In genomic region chr5:147248584-147248983, GRCh38 we compare ENCODE assay signal across 22 cellular contexts. TPM values are rescaled to one million over a fixed set of nuclear protein-coding genes. Genes with fewer than 3 reads are reported as not detected.
"Had no signal": no experiment of that assay in that cellular context is flagged by ENCODE, and none has a peak within 500 bp of the region (broad histone marks: within the 10 kb centered on the region; RNA-seq: fewer than 3 reads in every experiment).

No MANE protein-coding gene starts in this region.

- H3K9me3 ChIP-seq: gastrocnemius medialis, left lung, lower lobe of right lung, ovary, suprapubic skin, tibial artery, upper lobe of left lung, vagina had no signal

- H3K27ac ChIP-seq: gastrocnemius medialis, left lung, lower lobe of right lung, neural progenitor cell, ovary, suprapubic skin, tibial artery, upper lobe of left lung, vagina had no signal

- H3K27me3 ChIP-seq: gastrocnemius medialis, left lung, neural progenitor cell, ovary, suprapubic skin, tibial artery, upper lobe of left lung, vagina had no signal

- DNase-seq: effector memory CD4-positive, alpha-beta T cell; gastrocnemius medialis; immature natural killer cell; left lung; lower lobe of right lung; nucleus accumbens; ovary; right cardiac atrium; stimulated activated CD4-positive, alpha-beta T cell treated with anti-CD3 and anti-CD28 coated beads, Interleukin-2, amount 100 ng/mL, for 48 hours; stimulated activated CD8-positive, alpha-beta memory T cell treated with anti-CD3 and anti-CD28 coated beads, Interleukin-4, amount 100 ng/mL, for 48 hours; stimulated activated naive CD8-positive, alpha-beta T cell treated with anti-CD3 and anti-CD28 coated beads, Interleukin-15, Interleukin-2, amounts not matched to agents 100 U/mL and 50 U/mL, for 24 hours; tibial artery; upper lobe of left lung had no signal

- FAIRE-seq: endometrium, keratinocyte had no signal

- ATAC-seq: esophagus mucosa; left lung; lower lobe of right lung; natural killer cell treated with Interleukin-12 subunit alpha and Interleukin-12 subunit beta and Interleukin-15 and Interleukin-18, amount 100 ng/mL, for 72 hours; stimulated activated effector memory CD8-positive, alpha-beta T cell treated with anti-CD3 and anti-CD28 coated beads, Interleukin-12 subunit alpha, Interleukin-12 subunit beta, amount 100 ng/mL, for 72 hours; stimulated activated naive CD8-positive, alpha-beta T cell treated with anti-CD3 and anti-CD28 coated beads, Interleukin-15, Interleukin-2, amounts not matched to agents 100 U/mL and 50 U/mL, for 24 hours had no signal

- H3K4me2 ChIP-seq: neural progenitor cell, smooth muscle cell had no signal

- H2AFZ ChIP-seq: neural progenitor cell had no signal

- H3K4me1 ChIP-seq: gastrocnemius medialis, left lung, lower lobe of right lung, tibial artery, upper lobe of left lung, vagina had no signal

- H3K9ac ChIP-seq: neural progenitor cell had no signal

- H3K36me3 ChIP-seq: gastrocnemius medialis, left lung, lower lobe of right lung, neural progenitor cell, ovary, suprapubic skin, tibial artery, upper lobe of left lung, vagina had no signal

- H3K4me3 ChIP-seq: gastrocnemius medialis, left lung, lower lobe of right lung, neural progenitor cell, ovary, smooth muscle cell, suprapubic skin, tibial artery, upper lobe of left lung, vagina had no signal

RNA-seq across cellular contexts. Expression of gene STK32A, which starts 13.8 kb away (rescaled TPM):
- total RNA-seq: natural killer cell treated with Interleukin-12 subunit alpha and Interleukin-12 subunit beta and Interleukin-15 and Interleukin-18, amount 100 ng/mL, for 72 hours had no signal
- polyA plus RNA-seq: immature natural killer cell had no signal
